ENCODE assay signal across 11 cellular contexts in the genomic region with DNA sequence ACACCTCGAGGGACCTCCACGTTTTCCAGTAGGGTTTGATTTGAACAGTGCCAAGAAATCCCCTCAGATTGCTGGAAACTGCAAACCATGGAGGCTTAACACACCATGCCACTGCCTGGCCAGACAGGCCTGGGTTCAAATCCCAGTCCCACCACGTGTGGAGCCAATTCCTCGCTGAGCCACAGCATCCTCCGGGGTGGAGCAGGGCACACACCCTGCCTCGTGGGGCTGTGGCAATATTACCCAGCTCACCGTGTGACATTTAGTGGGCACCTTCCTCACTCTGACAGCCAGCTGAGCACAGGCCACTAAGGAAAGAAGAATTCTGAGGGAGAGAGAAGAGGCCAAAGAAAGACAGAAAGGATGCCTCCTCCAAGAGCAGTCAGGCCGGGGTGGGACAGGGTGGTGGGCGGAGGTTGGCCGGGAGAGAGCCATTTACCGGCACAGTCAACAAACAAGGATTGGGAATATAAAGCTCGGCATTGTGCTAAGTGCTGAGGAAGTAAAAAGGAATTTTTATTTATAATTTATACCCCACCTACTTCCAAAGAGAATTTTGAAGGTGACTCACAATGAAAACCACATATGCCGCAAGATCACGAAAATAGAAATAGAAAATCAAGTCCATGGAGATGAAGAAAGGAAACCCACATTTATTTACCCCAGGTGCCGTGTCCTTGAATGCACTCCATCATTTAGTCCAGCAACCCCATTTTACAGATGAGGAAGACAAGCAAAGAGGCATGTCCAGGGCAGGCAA.
DNase-seq lines count a peak whose midpoint lies in the region; ATAC-seq and TF ChIP-seq lines count a peak whose summit lies in the region.
"Had no signal": no experiment of that assay in that cellular context is flagged by ENCODE, and none has a peak within 500 bp of the region (broad histone marks: within the 10 kb centered on the region; RNA-seq: fewer than 3 reads in every experiment).

No MANE protein-coding gene starts in this region.

- ATAC-seq in heart right ventricle = peak in 4 of 8 donors; percentile 10 to 24 (median 18)
- ATAC-seq in Right ventricle myocardium inferior = no peak
- ATAC-seq in left lobe of liver = no peak
- no peak for ATAC-seq in aorta (ENCODE audit: low FRiP score)
- no peak for ATAC-seq in stimulated activated naive CD8-positive, alpha-beta T cell treated with anti-CD3 and anti-CD28 coated beads, Interleukin-15, amount 100 ng/mL, for 72 hours
- ATAC-seq in GM18870 (IDR thresholded peaks at IDR 0.05; ENCODE audit: unreplicated experiment) = no peak

- DNase-seq in heart right ventricle (no peak), Right ventricle myocardium inferior (ENCODE audit: missing footprints) (no peak), brain microvascular endothelial cell (peak; percentile 65), left lobe of liver (ENCODE audit: low spot score) (peak; percentile 18), aorta (peak; percentile 68 to 82), KG1 (lab: John Stamatoyannopoulos, UW) (no peak)
- DNase-seq in stimulated activated naive CD8-positive, alpha-beta T cell treated with anti-CD3 and anti-CD28 coated beads, Interleukin-15, amount 100 ng/mL, for 72 hours = no peak
- DNase-seq: AML-193, NCI-H1417, SHP77 treated with DMSO at 0.1 percent for 48 hours had no signal

- H3K27ac ChIP-seq in heart right ventricle = peak overlapping the region in 6 of 10 donors; percentile 13 to 68 (median 34)
- peak overlapping the region; percentile 61 for H3K27ac ChIP-seq in brain microvascular endothelial cell
- no peak overlapping the region for H3K27ac ChIP-seq in aorta (ENCODE audit: low read depth in 1 of 2, low read length in 2 of 2)

- in situ Hi-C loops in brain microvascular endothelial cell (cut with HindIII; ENCODE audit: low pct_ligation_motif_present, low sequenced_read_pairs) = no loop called here

- TF ChIP-seq CTCF in heart right ventricle (IDR thresholded peaks at IDR 0.05) (no peak), brain microvascular endothelial cell (IDR thresholded peaks at IDR 0.05; ENCODE audit: low read depth, low read length, missing control alignments) (no peak)

- H3K4me1 ChIP-seq in heart right ventricle = peaks cover 0 to 37% (median 21%) of the 10 kb centered on the region in 9 donors
- H3K4me1 ChIP-seq in aorta (ENCODE audit: control insufficient read depth in 1 of 2, insufficient read depth in 2 of 2, low read length in 2 of 2) = no peaks in the 10 kb centered on the region

- H3K36me3 ChIP-seq in heart right ventricle = no peaks in the 10 kb centered on the region
- no peaks in the 10 kb centered on the region for H3K36me3 ChIP-seq in brain microvascular endothelial cell (replicated peaks)
- no peaks in the 10 kb centered on the region for H3K36me3 ChIP-seq in aorta (ENCODE audit: control insufficient read depth in 1 of 2, insufficient read depth in 2 of 2, low read length in 1 of 2)

- H3K4me3 ChIP-seq in heart right ventricle (no peak overlapping the region), brain microvascular endothelial cell (ENCODE audit: low read depth, low read length) (no peak overlapping the region), aorta (ENCODE audit: low read length in 2 of 2) (no peak overlapping the region)

- no peaks in the 10 kb centered on the region for H3K4me1 Mint-ChIP-seq in stimulated activated naive CD8-positive, alpha-beta T cell treated with anti-CD3 and anti-CD28 coated beads, Interleukin-15, amount 100 ng/mL, for 72 hours

- H3K4me3 Mint-ChIP-seq in stimulated activated naive CD8-positive, alpha-beta T cell treated with anti-CD3 and anti-CD28 coated beads, Interleukin-15, amount 100 ng/mL, for 72 hours = no peak overlapping the region

- peaks cover 11% of the 10 kb centered on the region for H3K27me3 Mint-ChIP-seq in stimulated activated naive CD8-positive, alpha-beta T cell treated with anti-CD3 and anti-CD28 coated beads, Interleukin-15, amount 100 ng/mL, for 72 hours

- 86 to 87% methylated on average over 15 of the region's 15 CpGs for WGBS in heart right ventricle, 2 donors
- 58 to 72% methylated on average over 15 of the region's 15 CpGs for WGBS in aorta, 2 donors

- H3K27ac Mint-ChIP-seq in stimulated activated naive CD8-positive, alpha-beta T cell treated with anti-CD3 and anti-CD28 coated beads, Interleukin-15, amount 100 ng/mL, for 72 hours = no peak overlapping the region

- H3K9me3 ChIP-seq in heart right ventricle (peaks cover 0 to 5% (median 0%) of the 10 kb centered on the region in 11 donors), aorta (ENCODE audit: control insufficient read depth, low read length) (no peaks in the 10 kb centered on the region)

- H3K9me3 Mint-ChIP-seq in stimulated activated naive CD8-positive, alpha-beta T cell treated with anti-CD3 and anti-CD28 coated beads, Interleukin-15, amount 100 ng/mL, for 72 hours = no peaks in the 10 kb centered on the region

- intact Hi-C loops in heart right ventricle (cut with DNase I) = loop anchor here in 7 of 10 donors (1.0 to 10.0 kb wide), 5 partner anchors 71 to 73 kb away; no protein-coding TSS in a partner anchor
- intact Hi-C loops in Right ventricle myocardium inferior (cut with DNase I) = no loop called here
- intact Hi-C loops in aorta (cut with DNase I) = loop anchor here in 1 of 2 donors (10.0 kb wide), 1 partner anchor 51 kb away; no protein-coding TSS in a partner anchor

- H3K27me3 ChIP-seq in heart right ventricle = no peaks in the 10 kb centered on the region
- H3K27me3 ChIP-seq in brain microvascular endothelial cell (replicated peaks) = no peaks in the 10 kb centered on the region
- no peaks in the 10 kb centered on the region for H3K27me3 ChIP-seq in aorta (ENCODE audit: control insufficient read depth in 1 of 2, insufficient read depth in 2 of 2, low read length in 1 of 2)

Comparison
In these comparisons a context has a peak if more than half of its experiments do, and no peak if none do; other contexts are left out.
1. DNase-seq: peak in brain microvascular endothelial cell (single experiment), left lobe of liver (single experiment) and aorta (2 of 2); none in heart right ventricle (0 of 2), Right ventricle myocardium inferior (single experiment), stimulated activated naive CD8-positive, alpha-beta T cell treated with anti-CD3 and anti-CD28 coated beads, Interleukin-15, amount 100 ng/mL, for 72 hours (0 of 2) and KG1 (single experiment).
2. H3K27ac ChIP-seq: peak in heart right ventricle (6 of 10) and brain microvascular endothelial cell (single experiment); none in aorta (0 of 2).